ENCODE assay signal across 8 cellular contexts in the genomic region with DNA sequence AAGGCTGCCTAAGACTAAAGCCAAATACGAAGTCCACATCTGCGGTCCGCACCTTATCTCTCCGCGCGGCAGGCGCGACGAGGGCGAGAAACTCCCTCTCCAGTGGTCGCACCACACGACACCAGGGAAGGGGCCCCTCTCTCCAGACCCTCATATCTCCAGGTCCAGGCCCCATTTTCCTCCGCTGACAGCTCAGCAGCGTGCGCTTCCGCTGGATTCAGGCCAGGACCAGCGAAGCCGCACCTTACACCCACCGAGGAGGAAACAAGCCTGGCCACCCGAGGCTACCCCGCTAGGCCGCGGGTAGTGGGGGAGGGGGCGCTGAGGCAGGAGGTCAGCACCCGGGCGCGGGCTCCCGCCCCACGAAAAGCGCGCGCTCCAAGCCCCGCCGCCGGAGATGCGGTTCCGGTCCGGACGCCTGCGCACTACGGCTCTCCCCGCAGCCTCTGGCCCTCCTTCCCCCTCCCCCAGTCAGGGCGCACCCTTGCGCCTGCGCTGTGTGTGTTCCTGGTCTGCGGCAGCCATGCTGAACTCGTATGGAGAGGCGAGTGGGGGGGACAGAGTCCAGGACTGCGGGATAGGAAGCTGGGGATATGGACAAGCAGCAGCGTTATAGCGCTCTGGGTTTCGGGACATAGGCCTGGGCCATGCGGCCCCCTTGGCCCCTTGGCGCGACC. TPM values are rescaled to one million over a fixed set of nuclear protein-coding genes. Genes with fewer than 3 reads are reported as not detected.
DNase-seq lines count a peak whose midpoint lies in the region; ATAC-seq and TF ChIP-seq lines count a peak whose summit lies in the region.

A gene (plus strand): TSS at position 502 of the 677 bp plus-strand sequence. CDS start 4,305 bp downstream, outside the sequence.

- DNase-seq in G401 (ENCODE audit: low spot score) (peak; percentile 97), NCI-H1417 (lab: John Stamatoyannopoulos, UW) (peak; percentile 93 to 98 (median 97)), SW480 (ENCODE audit: low spot score) (peak; percentile 89), Right ventricle myocardium superior (peak; percentile 97), tibial artery (peak; percentile 95 to 98)
- DNase-seq in activated naive CD8-positive, alpha-beta T cell treated with anti-CD3 and anti-CD28 coated beads, Interleukin-2, amount 50 U/mL, for 24 hours, result peak; percentile 97

- H3K27ac Mint-ChIP-seq in activated naive CD8-positive, alpha-beta T cell treated with anti-CD3 and anti-CD28 coated beads, Interleukin-2, amount 50 U/mL, for 24 hours, result peak within 1 kb of the TSS; percentile 97

- H3K9me3 ChIP-seq in parathyroid adenoma (ENCODE audit: control insufficient read depth, low read length) (no peaks in the 10 kb centered on the region), tibial artery (no peaks in the 10 kb centered on the region)

- peaks cover 45% of the 10 kb centered on the region for H3K4me1 Mint-ChIP-seq in activated naive CD8-positive, alpha-beta T cell treated with anti-CD3 and anti-CD28 coated beads, Interleukin-2, amount 50 U/mL, for 24 hours

- H3K27me3 ChIP-seq in parathyroid adenoma (ENCODE audit: control insufficient read depth, insufficient read depth, low read length), result no peaks in the 10 kb centered on the region
- H3K27me3 ChIP-seq in tibial artery, result no peaks in the 10 kb centered on the region

- no peaks in the 10 kb centered on the region for H3K9me3 Mint-ChIP-seq in activated naive CD8-positive, alpha-beta T cell treated with anti-CD3 and anti-CD28 coated beads, Interleukin-2, amount 50 U/mL, for 24 hours

- H3K4me3 Mint-ChIP-seq in activated naive CD8-positive, alpha-beta T cell treated with anti-CD3 and anti-CD28 coated beads, Interleukin-2, amount 50 U/mL, for 24 hours, result peak within 1 kb of the TSS; percentile 97

- H3K36me3 ChIP-seq in parathyroid adenoma (ENCODE audit: control insufficient read depth, insufficient read depth, low read length) (no peaks in the 10 kb centered on the region), tibial artery (peaks cover 9 to 11% (median 11%) of the 10 kb centered on the region in 3 donors)

- peak within 1 kb of the TSS; percentile 86 for H2AFZ ChIP-seq in parathyroid adenoma

- ATAC-seq in HG02623 (IDR thresholded peaks at IDR 0.05; ENCODE audit: unreplicated experiment), result peak; percentile 34
- ATAC-seq in activated naive CD8-positive, alpha-beta T cell treated with anti-CD3 and anti-CD28 coated beads, Interleukin-2, amount 50 U/mL, for 24 hours, result peak; percentile 27
- ATAC-seq in Right ventricle myocardium superior (ENCODE audit: poor library complexity), result peak; percentile 71

- H3K27me3 Mint-ChIP-seq in activated naive CD8-positive, alpha-beta T cell treated with anti-CD3 and anti-CD28 coated beads, Interleukin-2, amount 50 U/mL, for 24 hours, result no peaks in the 10 kb centered on the region

- peak within 1 kb of the TSS; percentile 97 for H3K27ac ChIP-seq in parathyroid adenoma
- H3K27ac ChIP-seq in tibial artery, result peak within 1 kb of the TSS; percentile 99

- in situ Hi-C loops in G401 (cut with HindIII; ENCODE audit: low sequenced_read_pairs), result no loop called here

- H3K4me1 ChIP-seq in parathyroid adenoma (peaks cover 12% of the 10 kb centered on the region), tibial artery (peaks cover 0 to 36% (median 12%) of the 10 kb centered on the region in 4 donors)

- H3K4me3 ChIP-seq in parathyroid adenoma (ENCODE audit: low read depth, low read length), result peak within 1 kb of the TSS; percentile 99
- H3K4me3 ChIP-seq in tibial artery, result peak within 1 kb of the TSS; percentile 90 to 94

- peaks cover 42% of the 10 kb centered on the region for H3K36me3 Mint-ChIP-seq in activated naive CD8-positive, alpha-beta T cell treated with anti-CD3 and anti-CD28 coated beads, Interleukin-2, amount 50 U/mL, for 24 hours (ENCODE audit: low read depth)

- TF ChIP-seq CTCF in parathyroid adenoma (IDR thresholded peaks at IDR 0.05), result no peak
- TF ChIP-seq CTCF in tibial artery (IDR thresholded peaks at IDR 0.05), result no peak

- peaks cover 15% of the 10 kb centered on the region for H3K79me2 ChIP-seq in parathyroid adenoma

- peak within 1 kb of the TSS; percentile 100 for H3K4me2 ChIP-seq in parathyroid adenoma (ENCODE audit: low read length)

- peak within 1 kb of the TSS; percentile 78 for H3K9ac ChIP-seq in parathyroid adenoma

- intact Hi-C loops in Right ventricle myocardium superior (cut with DNase I) (no loop called here), tibial artery (cut with DNase I; ENCODE audit: low total_unique reads) (loop anchor here (5.0 kb wide), 2 partner anchors 36 to 131 kb away; a partner anchor contains a TSS)

RNA-seq across cellular contexts. Expression of the gene that starts here (rescaled TPM):
- total RNA-seq in G401 (2014; rRNA removed; shearing (Covaris generic)), result 96.4 and 172 TPM in 2 replicates
- total RNA-seq in Right ventricle myocardium superior, result 62.6 TPM

Comparison
In these comparisons a context has a peak if more than half of its experiments do, and no peak if none do; other contexts are left out.
1. Peak in every context shown above with its lines: DNase-seq, ATAC-seq, H3K4me3 ChIP-seq and H3K27ac ChIP-seq.